ENCODE assay signal across 8 cellular contexts in genomic region chr4:115234405-115235093, GRCh38.
DNase-seq lines count a peak whose midpoint lies in the region; ATAC-seq and TF ChIP-seq lines count a peak whose summit lies in the region.

No MANE protein-coding gene starts in this region.

- DNase-seq in NCI-H526 (lab: John Stamatoyannopoulos, UW) = peak; percentile 8 to 38
- DNase-seq in NCI-H526 treated with DMSO at 0.1 percent for 48 hours (lab: John Stamatoyannopoulos, UW) = no peak
- DNase-seq in PC-9 = no peak
- peak; percentile 5 for DNase-seq in inferior parietal cortex (ENCODE audit: extremely low spot score)
- no peak for DNase-seq in vagina (ENCODE audit: extremely low spot score in 2 of 2)
- DNase-seq in T1000 (lab: John Stamatoyannopoulos, UW) = no peak
- DNase-seq in GOT3 (lab: John Stamatoyannopoulos, UW) = no peak

- H4K20me1 ChIP-seq in PC-9 (ENCODE audit: insufficient read depth) = no peaks in the 10 kb centered on the region

- no peaks in the 10 kb centered on the region for H3K27me3 ChIP-seq in PC-9 (ENCODE audit: insufficient read depth, low read depth)
- no peaks in the 10 kb centered on the region for H3K27me3 ChIP-seq in vagina

- TF ChIP-seq POLR2A in vagina (IDR thresholded peaks at IDR 0.05) = no peak

- no peaks in the 10 kb centered on the region for H3K4me1 ChIP-seq in PC-9 (replicated peaks; ENCODE audit: insufficient read depth)
- no peaks in the 10 kb centered on the region for H3K4me1 ChIP-seq in vagina

- no TSS peak for BruUV-seq in PC-9 (replicated peaks; lab: Mats Ljungman, UMichigan)

- CTCF ChIA-PET in PC-9 (lab: Charles Lee) = interaction anchor here (0.6 to 0.7 kb wide), 2 partner anchors 49 to 302 kb away, joined by 3 read pairs; no protein-coding TSS in a partner anchor

- no peak overlapping the region for H2AFZ ChIP-seq in PC-9

- H3K9me3 ChIP-seq in PC-9 (ENCODE audit: insufficient read depth, low read depth) (no peaks in the 10 kb centered on the region), vagina (no peaks in the 10 kb centered on the region)

- H3K27ac ChIP-seq in PC-9 (no peak overlapping the region), vagina (no peak overlapping the region)

- H3K9me2 ChIP-seq in PC-9 (ENCODE audit: insufficient read depth) = no peaks in the 10 kb centered on the region

- ATAC-seq in HG03342 (IDR thresholded peaks at IDR 0.05; ENCODE audit: unreplicated experiment) = peak; percentile 67

- H3K79me2 ChIP-seq in PC-9 (ENCODE audit: low read depth) = no peaks in the 10 kb centered on the region

- POLR2A ChIA-PET in PC-9 (lab: Charles Lee; ENCODE audit: unreplicated experiment) = no interaction called here

- H3K36me3 ChIP-seq in PC-9 (ENCODE audit: low read depth) = no peaks in the 10 kb centered on the region
- no peaks in the 10 kb centered on the region for H3K36me3 ChIP-seq in vagina

- H3K4me3 ChIP-seq in PC-9 (no peak overlapping the region), vagina (no peak overlapping the region)

- no peak overlapping the region for H3K4me2 ChIP-seq in PC-9

- intact Hi-C loops in PC-9 (cut with micrococcal nuclease; ENCODE audit: unreplicated experiment) (no loop called here), vagina (cut with DNase I) (no loop called here)

- no peaks in the 10 kb centered on the region for H3F3A ChIP-seq in PC-9 (ENCODE audit: insufficient read depth, low read depth)

- TF ChIP-seq CTCF in PC-9 (conservative IDR thresholded peaks at IDR 0.05) = 0 out of 2 replicates have a peak, but pooled peaks have one; percentile 22
- TF ChIP-seq CTCF in vagina (IDR thresholded peaks at IDR 0.05) = no peak

Comparison
In these comparisons a context has a peak if more than half of its experiments do, and no peak if none do; other contexts are left out.
1. DNase-seq: peak in NCI-H526 (2 of 2) and inferior parietal cortex (single experiment); none in NCI-H526 treated with DMSO at 0.1 percent for 48 hours (single experiment), PC-9 (0 of 2), vagina (0 of 2), T1000 (single experiment) and GOT3 (single experiment).